Comparison of ENCODE assay signal across 8 cellular contexts in genomic region chr2:135741395-135742306, GRCh38. TPM values are rescaled to one million over a fixed set of nuclear protein-coding genes. Genes with fewer than 3 reads are reported as not detected.
DNase-seq lines count a peak whose midpoint lies in the region; ATAC-seq and TF ChIP-seq lines count a peak whose summit lies in the region.

A gene with protein sequence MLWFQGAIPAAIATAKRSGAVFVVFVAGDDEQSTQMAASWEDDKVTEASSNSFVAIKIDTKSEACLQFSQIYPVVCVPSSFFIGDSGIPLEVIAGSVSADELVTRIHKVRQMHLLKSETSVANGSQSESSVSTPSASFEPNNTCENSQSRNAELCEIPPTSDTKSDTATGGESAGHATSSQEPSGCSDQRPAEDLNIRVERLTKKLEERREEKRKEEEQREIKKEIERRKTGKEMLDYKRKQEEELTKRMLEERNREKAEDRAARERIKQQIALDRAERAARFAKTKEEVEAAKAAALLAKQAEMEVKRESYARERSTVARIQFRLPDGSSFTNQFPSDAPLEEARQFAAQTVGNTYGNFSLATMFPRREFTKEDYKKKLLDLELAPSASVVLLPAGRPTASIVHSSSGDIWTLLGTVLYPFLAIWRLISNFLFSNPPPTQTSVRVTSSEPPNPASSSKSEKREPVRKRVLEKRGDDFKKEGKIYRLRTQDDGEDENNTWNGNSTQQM (plus strand): TSS chr2:135741855. CDS start chr2:135741930, 75 bp downstream.

- ATAC-seq in HG02884 (IDR thresholded peaks at IDR 0.05; ENCODE audit: unreplicated experiment): peak; percentile 89
- peak; percentile 92 for ATAC-seq in T-helper 17 cell
- peak; percentile 97 for ATAC-seq in left ventricle myocardium superior
- ATAC-seq in psoas muscle: peak; percentile 94 to 96 (median 96)

- H3K4me1 ChIP-seq in psoas muscle (peaks cover 35% of the 10 kb centered on the region), uterus (peaks cover 0 to 8% of the 10 kb centered on the region in 2 donors)

- no peaks in the 10 kb centered on the region for H3K27me3 ChIP-seq in psoas muscle (ENCODE audit: insufficient read depth in 3 of 3, low read length in 2 of 3)
- no peaks in the 10 kb centered on the region for H3K27me3 ChIP-seq in uterus

- H3K36me3 ChIP-seq in psoas muscle (ENCODE audit: insufficient read depth in 1 of 2, low read depth in 1 of 2): peaks cover 0 to 2% of the 10 kb centered on the region in 2 donors
- no peaks in the 10 kb centered on the region for H3K36me3 ChIP-seq in uterus

- intact Hi-C loops in left ventricle myocardium superior (cut with micrococcal nuclease): no loop called here
- intact Hi-C loops in psoas muscle (cut with DNase I): loop anchor here in 1 of 2 donors (10.0 kb wide), 2 partner anchors 207 to 587 kb away; partner anchors contain the start of genes R3HDM1 and ZRANB3
- intact Hi-C loops in uterus (cut with DNase I; ENCODE audit: low total_unique reads): no loop called here

- H3K36me3 Mint-ChIP-seq in T-helper 17 cell (ENCODE audit: low read depth): no peaks in the 10 kb centered on the region

- H3K9me3 ChIP-seq in T-helper 17 cell (ENCODE audit: control insufficient read depth, low read length, poor library complexity, severe bottlenecking) (no peaks in the 10 kb centered on the region), psoas muscle (no peaks in the 10 kb centered on the region), uterus (no peaks in the 10 kb centered on the region)

- H3K4me3 Mint-ChIP-seq in T-helper 17 cell: peak within 1 kb of the TSS; percentile 97

- DNase-seq in GM13976 (ENCODE audit: low spot score): peak; percentile 96
- peak; percentile 97 for DNase-seq in NCI-H1694 (lab: John Stamatoyannopoulos, UW)
- peak; percentile 83 to 92 (median 88) for DNase-seq in T-helper 17 cell
- DNase-seq in left ventricle myocardium superior: peak; percentile 98
- DNase-seq in psoas muscle: peak; percentile 97 to 99
- DNase-seq in uterus: peak; percentile 97

- H3K27me3 Mint-ChIP-seq in T-helper 17 cell: no peaks in the 10 kb centered on the region

- H3K27ac ChIP-seq in angular gyrus (ENCODE audit: low read depth, low read length) (peak within 1 kb of the TSS; percentile 93), psoas muscle (peak within 1 kb of the TSS; percentile 100), uterus (peak within 1 kb of the TSS; percentile 97 to 99)

- WGBS in psoas muscle, 3 donors: 1% methylated on average over 80 to 92 of the region's 92 CpGs

- H3K4me3 ChIP-seq in psoas muscle (peak within 1 kb of the TSS; percentile 97), uterus (peak within 1 kb of the TSS; percentile 64 to 90)

- TF ChIP-seq POLR2A in uterus (IDR thresholded peaks at IDR 0.05): peak; percentile 92 to 94

- H3K27ac Mint-ChIP-seq in T-helper 17 cell: peak within 1 kb of the TSS; percentile 96

- TF ChIP-seq CTCF in GM13976 (IDR thresholded peaks at IDR 0.05; ENCODE audit: borderline replicate concordance, control extremely low read depth, extremely low read depth, insufficient read depth, missing control alignments) (peak; percentile 29), psoas muscle (IDR thresholded peaks at IDR 0.05) (peak; percentile 43), uterus (IDR thresholded peaks at IDR 0.05) (peak in 1 of 4 experiments; percentile 6)

- in situ Hi-C loops in GM13976 (cut with MboI; ENCODE audit: low sequenced_read_pairs, unreplicated experiment): no loop called here

- H3K4me1 Mint-ChIP-seq in T-helper 17 cell: peaks cover 28% of the 10 kb centered on the region

RNA-seq across cellular contexts. Expression of the gene that starts here (rescaled TPM):
- total RNA-seq in T-helper 17 cell: 100 to 1,000 TPM; 128 to 138 TPM
- total RNA-seq in left ventricle myocardium superior: 56.1 TPM
- total RNA-seq in psoas muscle: 100 to 1,000 TPM in 1 of 4 donors, 10 to 100 TPM in 3; 73.3 to 101 (median 96.0) TPM
- polyA plus RNA-seq in psoas muscle: 100 to 1,000 TPM in 1 of 3 donors, 10 to 100 TPM in 2; 37.3 to 117 (median 53.1) TPM
- 100 to 1,000 TPM in 2 of 4 donors, 10 to 100 TPM in 2; 24.7 to 116 (median 71.4) TPM for total RNA-seq in uterus

Comparison
In these comparisons a context has a peak if more than half of its experiments do, and no peak if none do; other contexts are left out.
1. Peak in every context shown above with its lines: DNase-seq, ATAC-seq, H3K4me3 ChIP-seq and H3K27ac ChIP-seq.